14 cellular contexts compared by ENCODE assay signal in the genomic region with DNA sequence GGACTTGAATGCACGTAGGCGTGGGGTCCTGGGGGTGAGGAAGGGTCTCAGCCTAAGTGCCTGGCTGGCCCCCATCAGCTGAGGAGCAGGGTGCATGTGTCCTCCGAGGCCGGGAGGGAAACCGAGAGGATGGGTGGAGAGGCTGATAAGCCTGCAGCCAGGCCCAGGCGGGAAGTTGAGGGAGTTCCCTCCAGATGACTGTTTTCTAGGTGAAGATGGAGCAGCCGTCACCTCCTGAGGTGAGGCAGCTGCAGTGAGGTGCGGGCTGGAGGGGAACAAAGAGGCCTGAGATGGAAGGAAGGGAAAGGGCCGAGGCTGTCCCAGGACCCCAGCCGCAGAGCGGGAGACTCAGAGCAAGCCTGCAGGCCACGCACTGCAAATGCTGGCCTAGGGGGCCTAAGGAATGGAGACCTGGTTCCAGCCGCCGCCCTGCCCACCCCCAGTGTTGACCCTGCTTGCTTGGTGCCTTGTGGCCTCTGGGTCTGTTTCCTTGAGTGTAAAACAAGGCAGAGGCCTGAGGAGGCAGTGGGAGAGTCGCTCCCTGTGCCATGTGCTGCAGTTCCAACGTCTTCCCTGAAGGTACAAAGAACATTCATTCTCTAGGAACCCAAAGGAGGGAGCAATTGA. TPM values are rescaled to one million over a fixed set of nuclear protein-coding genes. Genes with fewer than 3 reads are reported as not detected.
DNase-seq lines count a peak whose midpoint lies in the region; ATAC-seq, FAIRE-seq and TF ChIP-seq lines count a peak whose summit lies in the region.
"Had no signal": no experiment of that assay in that cellular context is flagged by ENCODE, and none has a peak within 500 bp of the region (broad histone marks: within the 10 kb centered on the region; RNA-seq: fewer than 3 reads in every experiment).

No MANE protein-coding gene starts in this region.

- no peaks in the 10 kb centered on the region for H3K27me3 Mint-ChIP-seq in central memory CD8-positive, alpha-beta T cell

- no peak overlapping the region for H2AFZ ChIP-seq in SK-N-SH (ENCODE audit: low read depth)

- no peak overlapping the region for H3K27ac ChIP-seq in SK-N-SH (ENCODE audit: low read depth in 2 of 2, low read length in 1 of 2)
- H3K27ac ChIP-seq in lower lobe of right lung = peak overlapping the region; percentile 92
- peak overlapping the region in 1 of 2 donors; percentile 34 for H3K27ac ChIP-seq in thoracic aorta
- H3K27ac ChIP-seq in small intestine (ENCODE audit: low read depth in 1 of 2, low read length in 1 of 2) = peak overlapping the region in 1 of 2 donors; percentile 50
- H3K27ac ChIP-seq: 22Rv1 had no signal

- peak overlapping the region; percentile 83 for H3K4me2 ChIP-seq in SK-N-SH

- CTCF ChIA-PET in SK-N-SH (lab: Yijun Ruan, JAX) = interaction anchor here (2.0 kb wide), 1 partner anchor 31 kb away, joined by 7 read pairs; no protein-coding TSS in a partner anchor

- H3K36me3 Mint-ChIP-seq in central memory CD8-positive, alpha-beta T cell (ENCODE audit: insufficient read depth) = peaks cover 39% of the 10 kb centered on the region

- peak overlapping the region; percentile 94 for H3K27ac Mint-ChIP-seq in central memory CD8-positive, alpha-beta T cell (ENCODE audit: low read depth)

- H3F3A ChIP-seq in SK-N-SH (replicated peaks; ENCODE audit: insufficient read depth) = peaks cover 17% of the 10 kb centered on the region

- H3K4me1 ChIP-seq in SK-N-SH (ENCODE audit: control insufficient read depth in 1 of 2, insufficient read depth in 2 of 2, low read depth in 1 of 2, low read length in 1 of 2) = peaks cover 0 to 32% of the 10 kb centered on the region in 2 experiments; a peak in 3 of 4 replicates
- H3K4me1 ChIP-seq in lower lobe of right lung = peaks cover 50% of the 10 kb centered on the region
- peaks cover 7 to 14% of the 10 kb centered on the region in 2 donors for H3K4me1 ChIP-seq in thoracic aorta (ENCODE audit: control insufficient read depth in 1 of 2, low read depth in 2 of 2)
- peaks cover 0 to 2% of the 10 kb centered on the region in 2 donors for H3K4me1 ChIP-seq in small intestine (ENCODE audit: control insufficient read depth in 2 of 2, insufficient read depth in 1 of 2, low read depth in 1 of 2, low read length in 1 of 2)

- intact Hi-C loops in lower lobe of right lung (cut with DNase I) = no loop called here

- POLR2A ChIA-PET in SK-N-SH (lab: Yijun Ruan, JAX) = no interaction called here

- H3K27me3 ChIP-seq in SK-N-SH (ENCODE audit: insufficient read depth) (no peaks in the 10 kb centered on the region), lower lobe of right lung (ENCODE audit: low read depth) (no peaks in the 10 kb centered on the region), thoracic aorta (replicated peaks; ENCODE audit: insufficient read depth) (no peaks in the 10 kb centered on the region), small intestine (ENCODE audit: control insufficient read depth in 2 of 2, insufficient read depth in 2 of 2, low read length in 2 of 2) (no peaks in the 10 kb centered on the region)
- H3K27me3 ChIP-seq: ovary had no signal

- ATAC-seq in SK-N-SH treated with all-trans-retinoic acid at 6 μM for 48 hours (no peak), lower lobe of right lung (no peak), thoracic aorta (ENCODE audit: insufficient number of reproducible peaks, low FRiP score, low read depth) (no peak), HG03460 (IDR thresholded peaks at IDR 0.05; ENCODE audit: unreplicated experiment) (no peak)
- ATAC-seq in central memory CD8-positive, alpha-beta T cell (replicated peaks; ENCODE audit: extremely low read depth, poor library complexity, severe bottlenecking) = no peak

- H3K4me1 Mint-ChIP-seq in central memory CD8-positive, alpha-beta T cell = peaks cover 76% of the 10 kb centered on the region

- FAIRE-seq in small intestine (lab: Jason Lieb, UNC) = no peak
- FAIRE-seq: H54 had no signal

- H3K9ac ChIP-seq in SK-N-SH = no peak overlapping the region

- H3K4me3 ChIP-seq in SK-N-SH (ENCODE audit: low read depth in 2 of 2, low read length in 1 of 2) (peak overlapping the region in 1 of 2 experiments; percentile 53; a peak in 1 of 4 replicates), lower lobe of right lung (peak overlapping the region; percentile 57), thoracic aorta (peak overlapping the region; percentile 49), small intestine (ENCODE audit: low read depth in 1 of 2, low read length in 2 of 2) (no peak overlapping the region)

- TF ChIP-seq EP300 in SK-N-SH (IDR thresholded peaks at IDR 0.05; ENCODE audit: borderline replicate concordance in 1 of 2, low read depth in 1 of 2, low read length in 1 of 2) = no peak

- H3K9me3 Mint-ChIP-seq in central memory CD8-positive, alpha-beta T cell = no peaks in the 10 kb centered on the region

- H3K9me2 ChIP-seq in SK-N-SH = no peaks in the 10 kb centered on the region

- 94% methylated on average over 16 of the region's 16 CpGs for WGBS in SK-N-SH (ENCODE audit: low lambda C conversion rate)
- WGBS in small intestine, 3 donors = 82 to 85% (median 83%) methylated on average over 16 of the region's 16 CpGs

- H4K20me1 ChIP-seq in SK-N-SH (ENCODE audit: insufficient read depth) = no peaks in the 10 kb centered on the region

- no peak for TF ChIP-seq CTCF in SK-N-SH (IDR thresholded peaks at IDR 0.05)
- TF ChIP-seq CTCF in lower lobe of right lung (IDR thresholded peaks at IDR 0.05) = no peak
- no peak for TF ChIP-seq CTCF in thoracic aorta (IDR thresholded peaks at IDR 0.05)

- peaks cover 20% of the 10 kb centered on the region for H3K79me2 ChIP-seq in SK-N-SH (ENCODE audit: insufficient read depth)

- TF ChIP-seq RAD21 in SK-N-SH (IDR thresholded peaks at IDR 0.05; ENCODE audit: low read length) = no peak

- DNase-seq in SK-N-SH (no peak), lower lobe of right lung (no peak), thoracic aorta (ENCODE audit: low spot score) (no peak), NCI-H1092 (lab: John Stamatoyannopoulos, UW) (no peak), small intestine (no peak)
- DNase-seq in central memory CD8-positive, alpha-beta T cell (ENCODE audit: low spot score in 2 of 2) = no peak
- DNase-seq: activated CD4-positive, CD25-positive, alpha-beta regulatory T cell treated with anti-CD3 and anti-CD28 coated beads, Interleukin-2, amount 50 U/mL, for 72 hours; NCI-H510A; stimulated activated CD4-positive, alpha-beta T cell treated with anti-CD3 and anti-CD28 coated beads, Interleukin-2, amount 100 ng/mL, for 24 hours had no signal

- H3K36me3 ChIP-seq in SK-N-SH (replicated peaks in 1 of 2; ENCODE audit: control insufficient read depth in 1 of 2, insufficient read depth in 2 of 2, low read length in 1 of 2) = no peaks in the 10 kb centered on the region
- peaks cover 10% of the 10 kb centered on the region for H3K36me3 ChIP-seq in lower lobe of right lung
- H3K36me3 ChIP-seq in thoracic aorta = no peaks in the 10 kb centered on the region
- H3K36me3 ChIP-seq in small intestine (ENCODE audit: control insufficient read depth in 2 of 2, insufficient read depth in 2 of 2, low read length in 2 of 2) = no peaks in the 10 kb centered on the region
- H3K36me3 ChIP-seq: ovary had no signal

- peak overlapping the region; percentile 34 for H3K4me3 Mint-ChIP-seq in central memory CD8-positive, alpha-beta T cell

- H3K9me3 ChIP-seq in SK-N-SH = no peaks in the 10 kb centered on the region
- no peaks in the 10 kb centered on the region for H3K9me3 ChIP-seq in lower lobe of right lung
- H3K9me3 ChIP-seq in thoracic aorta = no peaks in the 10 kb centered on the region
- H3K9me3 ChIP-seq in small intestine (ENCODE audit: control insufficient read depth, low read depth) = no peaks in the 10 kb centered on the region
- H3K9me3 ChIP-seq: ovary had no signal

TF ChIP-seq in SK-N-SH, 30 proteins besides CTCF, POLR2A, EP300 and RAD21 (continues in another document):
- TF ChIP-seq TEAD4 (IDR thresholded peaks at IDR 0.05; ENCODE audit: borderline replicate concordance, insufficient read depth) = no peak
- no peak for TF ChIP-seq JUND (IDR thresholded peaks at IDR 0.05)
- no peak for TF ChIP-seq GABPA (IDR thresholded peaks at IDR 0.05; ENCODE audit: low read depth)
- TF ChIP-seq, protein P1, sequence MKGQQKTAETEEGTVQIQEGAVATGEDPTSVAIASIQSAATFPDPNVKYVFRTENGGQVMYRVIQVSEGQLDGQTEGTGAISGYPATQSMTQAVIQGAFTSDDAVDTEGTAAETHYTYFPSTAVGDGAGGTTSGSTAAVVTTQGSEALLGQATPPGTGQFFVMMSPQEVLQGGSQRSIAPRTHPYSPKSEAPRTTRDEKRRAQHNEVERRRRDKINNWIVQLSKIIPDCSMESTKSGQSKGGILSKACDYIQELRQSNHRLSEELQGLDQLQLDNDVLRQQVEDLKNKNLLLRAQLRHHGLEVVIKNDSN (IDR thresholded peaks at IDR 0.05; ENCODE audit: borderline replicate concordance, low read depth) = no peak
- TF ChIP-seq YY1 (IDR thresholded peaks at IDR 0.05; ENCODE audit: low read depth) = no peak

TF ChIP-seq in SK-N-SH treated with all-trans-retinoic acid at 6 μM for 48 hours, 23 proteins besides CTCF, POLR2A, EP300 and RAD21:
- no peak for TF ChIP-seq ARNTL (CRISPR knock-in tag; IDR thresholded peaks at IDR 0.05; ENCODE audit: borderline replicate concordance, low read depth)
- TF ChIP-seq BACH2 (CRISPR knock-in tag; IDR thresholded peaks at IDR 0.05; ENCODE audit: borderline replicate concordance) = no peak
- no peak for TF ChIP-seq ZFP30 (CRISPR knock-in tag; IDR thresholded peaks at IDR 0.05)
- no peak for TF ChIP-seq OSR1 (CRISPR knock-in tag; IDR thresholded peaks at IDR 0.05)
- TF ChIP-seq ZFP3 (CRISPR knock-in tag; IDR thresholded peaks at IDR 0.05) = no peak
- TF ChIP-seq SNAI2 (CRISPR knock-in tag; IDR thresholded peaks at IDR 0.05) = no peak
- TF ChIP-seq ZC3H10 (CRISPR knock-in tag; IDR thresholded peaks at IDR 0.05) = no peak
- TF ChIP-seq, protein P2, sequence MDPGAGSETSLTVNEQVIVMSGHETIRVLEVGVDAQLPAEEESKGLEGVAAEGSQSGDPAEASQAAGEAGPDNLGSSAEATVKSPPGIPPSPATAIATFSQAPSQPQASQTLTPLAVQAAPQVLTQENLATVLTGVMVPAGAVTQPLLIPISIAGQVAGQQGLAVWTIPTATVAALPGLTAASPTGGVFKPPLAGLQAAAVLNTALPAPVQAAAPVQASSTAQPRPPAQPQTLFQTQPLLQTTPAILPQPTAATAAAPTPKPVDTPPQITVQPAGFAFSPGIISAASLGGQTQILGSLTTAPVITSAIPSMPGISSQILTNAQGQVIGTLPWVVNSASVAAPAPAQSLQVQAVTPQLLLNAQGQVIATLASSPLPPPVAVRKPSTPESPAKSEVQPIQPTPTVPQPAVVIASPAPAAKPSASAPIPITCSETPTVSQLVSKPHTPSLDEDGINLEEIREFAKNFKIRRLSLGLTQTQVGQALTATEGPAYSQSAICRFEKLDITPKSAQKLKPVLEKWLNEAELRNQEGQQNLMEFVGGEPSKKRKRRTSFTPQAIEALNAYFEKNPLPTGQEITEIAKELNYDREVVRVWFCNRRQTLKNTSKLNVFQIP (CRISPR knock-in tag; IDR thresholded peaks at IDR 0.05; ENCODE audit: borderline replicate concordance, low read depth) = no peak

RNA-seq across cellular contexts. Expression of a gene that starts 3.0 kb away (rescaled TPM):
- polyA plus RNA-seq in SK-N-SH (2012; rRNA removed) = 0.10 TPM in 2 replicates
- polyA plus RNA-seq in SK-N-SH (2012; cell fraction: cytosol; rRNA removed) = 0.17 and 0.18 TPM in 2 replicates
- 0.02 and 0.04 TPM in 2 replicates for polyA plus RNA-seq in SK-N-SH (2012; cell fraction: nucleus; rRNA removed)
- 679 TPM for total RNA-seq in lower lobe of right lung
- 100 to 1,000 TPM in 1 of 2 donors, 10 to 100 TPM in 1; 82.7 to 113 TPM for total RNA-seq in thoracic aorta
- polyA plus RNA-seq in small intestine = 10 to 100 TPM in 1 of 3 donors, 1 to 10 TPM in 2; 1.1 to 85.1 (median 8.4) TPM

Comparison
In these comparisons a context has a peak if more than half of its experiments do, and no peak if none do; other contexts are left out.
1. H3K4me3 ChIP-seq: peak in lower lobe of right lung (single experiment) and thoracic aorta (single experiment); none in small intestine (0 of 2).